Comparison of ENCODE assay signal across 18 cellular contexts in the genomic region with DNA sequence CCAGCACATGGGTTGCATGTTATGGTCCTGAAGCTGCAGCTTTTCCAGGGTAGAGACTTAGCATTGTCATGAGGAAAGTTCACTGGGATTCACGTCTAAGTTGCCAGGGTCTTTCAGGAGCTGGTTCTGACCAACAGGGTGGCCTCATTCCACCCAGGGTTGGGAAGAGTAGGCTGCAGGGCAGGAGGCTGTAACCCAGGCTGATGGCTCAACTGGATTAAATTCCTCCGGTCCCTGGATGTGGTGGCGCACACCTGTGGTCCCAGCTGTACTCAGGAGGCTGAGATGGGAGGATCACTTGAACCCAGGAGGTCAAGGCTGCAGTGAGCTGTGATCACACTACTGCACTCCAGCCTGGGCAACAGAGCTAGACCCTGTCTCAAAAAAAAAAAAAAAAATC.
"Had no signal": no experiment of that assay in that cellular context is flagged by ENCODE, and none has a peak within 500 bp of the region (broad histone marks: within the 10 kb centered on the region; RNA-seq: fewer than 3 reads in every experiment).

No MANE protein-coding gene starts in this region.

- H3K27me3 ChIP-seq: foreskin keratinocyte, hepatocyte, tibial nerve had no signal

- H3K36me3 ChIP-seq: tibial nerve had no signal

- H3K79me2 ChIP-seq: hepatocyte had no signal

- DNase-seq: activated CD4-positive, alpha-beta T cell treated with anti-CD3 and anti-CD28 coated beads for 4 hours; activated CD4-positive, alpha-beta T cell treated with anti-CD3 and anti-CD28 coated beads, Interleukin-2, amount 50 U/mL, for 48 hours; activated CD4-positive, CD25-positive, alpha-beta regulatory T cell; activated CD8-positive, alpha-beta memory T cell treated with anti-CD3 and anti-CD28 coated beads, Interleukin-2, amount 50 U/mL, for 48 hours; activated naive CD4-positive, alpha-beta T cell treated with Interleukin-2 at 50 U/mL for 16 hours; activated naive CD8-positive, alpha-beta T cell treated with anti-CD3 and anti-CD28 coated beads for 36 hours; activated T-cell treated with anti-CD3 and anti-CD28 coated beads, Interleukin-2, amount 50 U/mL, for 48 hours; cerebellar nuclear complex; cortex of kidney; erythroblast; immature natural killer cell; left ventricle myocardium superior; stimulated activated CD4-positive, alpha-beta T cell treated with anti-CD3 and anti-CD28 coated beads, Interleukin-4, amount 100 ng/mL, for 24 hours; stimulated activated naive CD8-positive, alpha-beta T cell treated with anti-CD3 and anti-CD28 coated beads, Interleukin-15, Interleukin-2, amounts not matched to agents 100 U/mL and 50 U/mL, for 24 hours had no signal

- H3K4me3 ChIP-seq: hepatocyte, tibial nerve had no signal

- ATAC-seq: stimulated activated naive CD8-positive, alpha-beta T cell treated with anti-CD3 and anti-CD28 coated beads, Interleukin-15, Interleukin-2, amounts not matched to agents 100 U/mL and 50 U/mL, for 24 hours had no signal

- FAIRE-seq: urothelium cell line had no signal

- H3K9me3 ChIP-seq: tibial nerve had no signal

- H3K4me2 ChIP-seq: hepatocyte had no signal
